In the genomic region with DNA sequence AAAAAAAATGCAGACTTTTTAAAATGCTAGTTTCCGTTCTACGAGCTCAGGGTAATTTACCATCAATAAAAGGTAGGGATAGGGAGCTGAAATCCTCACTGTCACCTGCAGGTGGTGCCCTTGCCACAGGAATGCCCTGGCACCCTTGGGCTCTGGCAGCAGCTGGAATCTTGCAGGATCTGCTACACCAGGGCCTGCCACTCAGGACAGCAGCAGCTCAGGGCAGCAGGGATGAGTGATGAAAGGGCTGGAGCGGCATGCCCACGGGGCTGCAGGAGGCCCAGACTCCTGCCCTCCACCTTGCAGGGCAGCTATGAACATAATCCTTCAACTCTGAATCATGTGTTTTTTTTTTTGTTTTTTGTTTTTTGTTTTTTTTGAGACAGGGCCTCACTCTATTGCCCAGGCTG, we compare ENCODE assay signal across 8 cellular contexts. TPM values are rescaled to one million over a fixed set of nuclear protein-coding genes. Genes with fewer than 3 reads are reported as not detected.
DNase-seq lines count a peak whose midpoint lies in the region; ATAC-seq and TF ChIP-seq lines count a peak whose summit lies in the region.

No MANE protein-coding gene starts in this region.

- H3K4me1 Mint-ChIP-seq in central memory CD8-positive, alpha-beta T cell: no peaks in the 10 kb centered on the region

- no peak overlapping the region for H3K4me3 Mint-ChIP-seq in central memory CD8-positive, alpha-beta T cell

- peak; percentile 75 for TF ChIP-seq CTCF in AG09319 (IDR thresholded peaks at IDR 0.05; ENCODE audit: low read depth, low read length)

- peak; percentile 58 to 72 for ATAC-seq in activated CD4-positive, CD25-positive, alpha-beta regulatory T cell treated with anti-CD3 and anti-CD28 coated beads, Interleukin-2, amount 50 U/mL, for 24 hours
- peak; percentile 46 for ATAC-seq in central memory CD8-positive, alpha-beta T cell (replicated peaks; ENCODE audit: extremely low read depth, poor library complexity, severe bottlenecking)
- ATAC-seq in left lobe of liver (peak; percentile 99), GM21367 (IDR thresholded peaks at IDR 0.05; ENCODE audit: unreplicated experiment) (no peak)

- H3K36me3 Mint-ChIP-seq in central memory CD8-positive, alpha-beta T cell (ENCODE audit: insufficient read depth): peaks cover 1% of the 10 kb centered on the region

- DNase-seq in AG09319 (ENCODE audit: extremely low read depth, low read depth) (peak; percentile 49), H4 (ENCODE audit: low spot score) (peak; percentile 76), NCI-H446 (lab: John Stamatoyannopoulos, UW) (peak; percentile 40 to 80), left lobe of liver (ENCODE audit: low spot score) (peak; percentile 81)
- DNase-seq in central memory CD8-positive, alpha-beta T cell (ENCODE audit: low spot score in 2 of 2): peak; percentile 54 to 67
- peak; percentile 65 to 69 for DNase-seq in stimulated activated CD4-positive, alpha-beta T cell treated with anti-CD3 and anti-CD28 coated beads, Interleukin-4, amount 100 ng/mL, for 48 hours (ENCODE audit: low read depth in 2 of 2)

- no peak overlapping the region for H3K27ac Mint-ChIP-seq in central memory CD8-positive, alpha-beta T cell (ENCODE audit: low read depth)

- no peaks in the 10 kb centered on the region for H3K9me3 Mint-ChIP-seq in central memory CD8-positive, alpha-beta T cell

- peaks cover 21% of the 10 kb centered on the region for H3K27me3 Mint-ChIP-seq in central memory CD8-positive, alpha-beta T cell

RNA-seq across cellular contexts. Expression of gene GNG7, which starts 54.0 kb away (rescaled TPM):
- total RNA-seq in H4 (2014; rRNA removed; shearing (Covaris generic)): 0.60 and 0.75 TPM in 2 replicates
- total RNA-seq in left lobe of liver: 4.0 TPM
